8 cellular contexts compared by ENCODE assay signal in genomic region chr2:218995972-218996644, GRCh38. TPM values are rescaled to one million over a fixed set of nuclear protein-coding genes. Genes with fewer than 3 reads are reported as not detected.
DNase-seq lines count a peak whose midpoint lies in the region; ATAC-seq and TF ChIP-seq lines count a peak whose summit lies in the region.

No MANE protein-coding gene starts in this region.

- peak overlapping the region in 9 of 11 experiments; percentile 26 to 77 (median 31); a peak in 10 of 22 replicates for H3K4me2 ChIP-seq in BLaER1 treated with 17β-estradiol and CSF1 and Interleukin-3, amounts not matched to agents 10 nM and 100 nM

- H3K27me3 Mint-ChIP-seq in T-helper 2 cell treated with Interferon-gamma antibody and Interleukin-4, amounts not matched to agents 5 μg/mL and 100 μg/mL, for 36 hours (ENCODE audit: low read depth): peaks cover 84% of the 10 kb centered on the region

- H3K27me3 ChIP-seq in BLaER1 treated with 17β-estradiol and CSF1 and Interleukin-3, amounts not matched to agents 10 nM and 100 nM: peaks cover 99 to 100% (median 100%) of the 10 kb centered on the region in 11 experiments
- H3K27me3 ChIP-seq in ascending aorta (peaks cover 42% of the 10 kb centered on the region), aorta (ENCODE audit: control insufficient read depth in 1 of 2, insufficient read depth in 2 of 2, low read length in 1 of 2) (no peaks in the 10 kb centered on the region)

- peaks cover 0 to 83% (median 36%) of the 10 kb centered on the region in 11 experiments; a peak in 15 of 22 replicates for H4K20me1 ChIP-seq in BLaER1 treated with 17β-estradiol and CSF1 and Interleukin-3, amounts not matched to agents 10 nM and 100 nM

- no peak overlapping the region for H3K4me3 Mint-ChIP-seq in T-helper 2 cell treated with Interferon-gamma antibody and Interleukin-4, amounts not matched to agents 5 μg/mL and 100 μg/mL, for 36 hours

- H3K4me1 ChIP-seq in BLaER1 treated with 17β-estradiol and CSF1 and Interleukin-3, amounts not matched to agents 10 nM and 100 nM: peaks cover 0 to 15% (median 5%) of the 10 kb centered on the region in 10 experiments; a peak in 7 of 20 replicates
- H3K4me1 ChIP-seq in ascending aorta (peaks cover 13 to 24% of the 10 kb centered on the region in 2 donors), aorta (ENCODE audit: control insufficient read depth in 1 of 2, insufficient read depth in 2 of 2, low read length in 2 of 2) (no peaks in the 10 kb centered on the region)

- no peak overlapping the region for H3K27ac Mint-ChIP-seq in T-helper 2 cell treated with Interferon-gamma antibody and Interleukin-4, amounts not matched to agents 5 μg/mL and 100 μg/mL, for 36 hours

- no peaks in the 10 kb centered on the region for H3K9me3 ChIP-seq in BLaER1 treated with 17β-estradiol and CSF1 and Interleukin-3, amounts not matched to agents 10 nM and 100 nM (replicated peaks in 1 of 11)
- H3K9me3 ChIP-seq in ascending aorta (no peaks in the 10 kb centered on the region), aorta (ENCODE audit: control insufficient read depth, low read length) (no peaks in the 10 kb centered on the region)

- no peaks in the 10 kb centered on the region for H3K36me3 Mint-ChIP-seq in T-helper 2 cell treated with Interferon-gamma antibody and Interleukin-4, amounts not matched to agents 5 μg/mL and 100 μg/mL, for 36 hours (ENCODE audit: low read depth)

- 4% methylated on average over 42 of the region's 42 CpGs for WGBS in aorta, 2 donors

- DNase-seq in NCI-H1436 treated with DMSO at 0.1 percent for 48 hours (lab: John Stamatoyannopoulos, UW): peak; percentile 36
- DNase-seq in T-helper 2 cell treated with Interferon-gamma antibody and Interleukin-4, amounts not matched to agents 5 μg/mL and 100 μg/mL, for 36 hours (ENCODE audit: low spot score): peak; percentile 71
- peak; percentile 47 to 94 for DNase-seq in ascending aorta (ENCODE audit: low spot score in 2 of 2)
- peak; percentile 95 for DNase-seq in hepatic stellate cell (ENCODE audit: low spot score)
- DNase-seq in retina: peak; percentile 90
- peak; percentile 87 to 96 for DNase-seq in aorta

- ATAC-seq in GM21576 (IDR thresholded peaks at IDR 0.05; ENCODE audit: unreplicated experiment) (peak; percentile 65), aorta (ENCODE audit: low FRiP score) (peak; percentile 87)

- H3K4me1 Mint-ChIP-seq in T-helper 2 cell treated with Interferon-gamma antibody and Interleukin-4, amounts not matched to agents 5 μg/mL and 100 μg/mL, for 36 hours (ENCODE audit: low read depth): no peaks in the 10 kb centered on the region

- H3K4me3 ChIP-seq in BLaER1 treated with 17β-estradiol and CSF1 and Interleukin-3, amounts not matched to agents 10 nM and 100 nM: peak overlapping the region in 1 of 10 experiments; percentile 28; a peak in 1 of 20 replicates
- H3K4me3 ChIP-seq in ascending aorta: peak overlapping the region; percentile 26 to 54
- H3K4me3 ChIP-seq in aorta (ENCODE audit: low read length in 2 of 2): no peak overlapping the region

- H3K27ac ChIP-seq in BLaER1 treated with 17β-estradiol and CSF1 and Interleukin-3, amounts not matched to agents 10 nM and 100 nM: no peak overlapping the region
- no peak overlapping the region for H3K27ac ChIP-seq in ascending aorta
- H3K27ac ChIP-seq in aorta (ENCODE audit: low read depth in 1 of 2, low read length in 2 of 2): no peak overlapping the region

- no peaks in the 10 kb centered on the region for H3K9me3 Mint-ChIP-seq in T-helper 2 cell treated with Interferon-gamma antibody and Interleukin-4, amounts not matched to agents 5 μg/mL and 100 μg/mL, for 36 hours

- no peaks in the 10 kb centered on the region for H3K36me3 ChIP-seq in BLaER1 treated with 17β-estradiol and CSF1 and Interleukin-3, amounts not matched to agents 10 nM and 100 nM
- no peaks in the 10 kb centered on the region for H3K36me3 ChIP-seq in ascending aorta
- no peaks in the 10 kb centered on the region for H3K36me3 ChIP-seq in aorta (ENCODE audit: control insufficient read depth in 1 of 2, insufficient read depth in 2 of 2, low read length in 1 of 2)

- intact Hi-C loops in ascending aorta (cut with DNase I) (loop anchor here (1.0 kb wide), 1 partner anchor 159 kb away; no protein-coding TSS in a partner anchor), aorta (cut with DNase I) (loop anchor here in 1 of 2 donors (10.0 kb wide), 1 partner anchor 159 kb away; no protein-coding TSS in a partner anchor)

- peak; percentile 86 to 93 (median 90) for TF ChIP-seq CTCF in ascending aorta (IDR thresholded peaks at IDR 0.05)

- no peak overlapping the region for H3K9ac ChIP-seq in BLaER1 treated with 17β-estradiol and CSF1 and Interleukin-3, amounts not matched to agents 10 nM and 100 nM

RNA-seq across cellular contexts. Expression of gene CRYBA2, which starts 2.9 kb away (rescaled TPM):
- total RNA-seq in ascending aorta (not detected), aorta (not detected)
- not detected for polyA plus RNA-seq in aorta

RNA-seq across cellular contexts. Expression of gene FEV, which starts 11.1 kb away (rescaled TPM):
- total RNA-seq in ascending aorta (not detected), aorta (not detected)
- polyA plus RNA-seq in aorta: 1 to 10 TPM in 1 of 2 donors, not detected in 1; 1.9 TPM

RNA-seq across cellular contexts. Expression of gene CDK5R2, which starts 36.6 kb away (rescaled TPM):
- not detected for total RNA-seq in ascending aorta
- not detected for total RNA-seq in aorta
- polyA plus RNA-seq in aorta: not detected

RNA-seq across cellular contexts. Expression of gene CFAP65, which starts 45.2 kb away (rescaled TPM):
- total RNA-seq in ascending aorta: not detected
- total RNA-seq in aorta: not detected
- under 1 TPM in 1 of 2 donors, not detected in 1; 0.15 TPM for polyA plus RNA-seq in aorta

Comparison
In these comparisons a context has a peak if more than half of its experiments do, and no peak if none do; other contexts are left out.
1. H3K4me3 ChIP-seq: peak in ascending aorta (2 of 2); none in aorta (0 of 2).
2. DNase-seq: peak in every context shown above with its lines; median percentile 95 in hepatic stellate cell; 92 in aorta; 90 in retina; 71 in T-helper 2 cell treated with Interferon-gamma antibody and Interleukin-4, amounts not matched to agents 5 μg/mL and 100 μg/mL, for 36 hours; 70 in ascending aorta; 36 in NCI-H1436 treated with DMSO at 0.1 percent for 48 hours.